19 cellular contexts compared by ENCODE assay signal in the genomic region with DNA sequence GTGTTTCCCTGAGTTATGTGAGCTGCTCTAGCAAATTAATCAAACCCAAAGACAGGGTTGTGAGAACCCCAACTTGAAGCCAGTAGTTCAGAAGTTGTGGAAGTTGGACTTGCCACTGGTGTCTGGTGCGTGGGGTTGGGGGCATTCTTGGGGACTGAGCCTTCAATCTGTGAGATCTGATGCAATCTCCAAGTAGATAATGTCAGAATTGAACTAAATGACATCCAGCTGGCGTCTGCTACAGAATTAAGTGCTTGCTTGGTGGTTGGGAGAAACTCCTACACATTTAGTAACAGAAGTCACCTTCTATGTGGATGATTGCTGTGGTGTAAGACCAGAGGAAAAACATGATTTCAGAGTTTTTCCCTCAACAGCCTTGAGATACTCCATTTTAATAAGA.
A peak's percentile ranks its signal among the peaks of the same experiment; 100 is the strongest.
DNase-seq lines count a peak whose midpoint lies in the region; ATAC-seq, FAIRE-seq and TF ChIP-seq lines count a peak whose summit lies in the region.
"Had no signal": no experiment of that assay in that cellular context is flagged by ENCODE, and none has a peak within 500 bp of the region (broad histone marks: within the 10 kb centered on the region; RNA-seq: fewer than 3 reads in every experiment).

No MANE protein-coding gene starts in this region.

- H3K27ac ChIP-seq in A673 (ENCODE audit: low read depth, low read length, poor library complexity, severe bottlenecking) = peak overlapping the region; percentile 57
- no peak overlapping the region for H3K27ac ChIP-seq in HEK293 (ENCODE audit: extremely low read depth, low read depth, low read length)
- no peak overlapping the region for H3K27ac ChIP-seq in OCI-LY7 (ENCODE audit: low read depth, low read length, poor library complexity, severe bottlenecking)
- peak overlapping the region; percentile 25; the same call in 1 of the 3 replicates for H3K27ac ChIP-seq in K562 (ENCODE audit: extremely low read depth, low read depth, low read length)
- no peak overlapping the region for H3K27ac ChIP-seq in Karpas-422 (ENCODE audit: low read length)
- H3K27ac ChIP-seq: KMS-11 had no signal

- H3K36me3 ChIP-seq in A673 (ENCODE audit: insufficient read depth, low read length, poor library complexity, severe bottlenecking) (no peaks in the 10 kb centered on the region), HEK293 (ENCODE audit: control insufficient read depth in 2 of 2, insufficient read depth in 1 of 2, low read length in 2 of 2) (no peaks in the 10 kb centered on the region), OCI-LY7 (ENCODE audit: insufficient read depth, low read length) (no peaks in the 10 kb centered on the region), K562 (ENCODE audit: control insufficient read depth, insufficient read depth, low read length) (no peaks in the 10 kb centered on the region), Karpas-422 (ENCODE audit: insufficient read depth, low read length) (no peaks in the 10 kb centered on the region)
- H3K36me3 ChIP-seq: MG63 had no signal

- peak; percentile 26 for FAIRE-seq in K562 (lab: Jason Lieb, UNC)
- FAIRE-seq: GM12892 had no signal

- H3K9me3 ChIP-seq in A673 (ENCODE audit: low read depth, low read length, poor library complexity, severe bottlenecking) (no peaks in the 10 kb centered on the region), HEK293 (ENCODE audit: control insufficient read depth, insufficient read depth, low read depth, low read length) (no peaks in the 10 kb centered on the region), OCI-LY7 (ENCODE audit: low read length) (no peaks in the 10 kb centered on the region), K562 (replicated peaks; ENCODE audit: control insufficient read depth, insufficient read depth, low read depth, low read length) (no peaks in the 10 kb centered on the region), Karpas-422 (ENCODE audit: low read length) (no peaks in the 10 kb centered on the region)
- H3K9me3 ChIP-seq: Caco-2, MG63 had no signal

- no TSS peak for BruUV-seq in A673 (replicated peaks; lab: Mats Ljungman, UMichigan)
- BruUV-seq in OCI-LY7 (replicated peaks; lab: Mats Ljungman, UMichigan) = no TSS peak
- no TSS peak for BruUV-seq in K562 (replicated peaks; lab: Mats Ljungman, UMichigan)

- H3K4me3 ChIP-seq in A673 (ENCODE audit: low read depth, low read length, poor library complexity, severe bottlenecking) (no peak overlapping the region), HEK293 (ENCODE audit: low read depth, low read length) (no peak overlapping the region), OCI-LY7 (ENCODE audit: low read depth, low read length, poor library complexity, severe bottlenecking) (no peak overlapping the region), K562 (no peak overlapping the region), Karpas-422 (ENCODE audit: low read length) (no peak overlapping the region)
- H3K4me3 ChIP-seq: MG63 had no signal

- H3K27me3 ChIP-seq in A673 (replicated peaks; ENCODE audit: insufficient read depth, low read depth, low read length, poor library complexity) (no peaks in the 10 kb centered on the region), K562 (ENCODE audit: control insufficient read depth in 2 of 2, insufficient read depth in 2 of 2, low read length in 2 of 2) (no peaks in the 10 kb centered on the region), Karpas-422 (ENCODE audit: low read length) (no peaks in the 10 kb centered on the region)
- H3K27me3 ChIP-seq: MG63 had no signal

- TF ChIP-seq RAD21 in K562 (CRISPR knock-in tag; conservative IDR thresholded peaks at IDR 0.05 in 1 of 2, IDR thresholded peaks at IDR 0.05 in 1 of 2) = no peak

- ATAC-seq in K562 (no peak), HG02884 (IDR thresholded peaks at IDR 0.05; ENCODE audit: unreplicated experiment) (no peak)

- H3K4me2 ChIP-seq in OCI-LY7 (ENCODE audit: low read length) (no peak overlapping the region), K562 (ENCODE audit: insufficient read depth, low read length) (no peak overlapping the region), Karpas-422 (ENCODE audit: low read depth, low read length, poor library complexity, severe bottlenecking) (no peak overlapping the region)
- H3K4me2 ChIP-seq: KMS-11 had no signal

- no peaks in the 10 kb centered on the region for H4K20me1 ChIP-seq in OCI-LY7 (ENCODE audit: insufficient read depth, low read length)
- no peaks in the 10 kb centered on the region for H4K20me1 ChIP-seq in K562 (replicated peaks; ENCODE audit: control insufficient read depth, insufficient read depth, low read length)
- H4K20me1 ChIP-seq in Karpas-422 (ENCODE audit: insufficient read depth, low read depth, low read length) = no peaks in the 10 kb centered on the region

- H2AFZ ChIP-seq in OCI-LY7 (ENCODE audit: low read length) (0 out of 2 replicates have a peak overlapping the region, but pooled peaks have one; percentile 37), K562 (ENCODE audit: low read depth, low read length) (no peak overlapping the region), Karpas-422 (ENCODE audit: low read length) (no peak overlapping the region)

- no peak for TF ChIP-seq EP300 in K562 (IDR thresholded peaks at IDR 0.05; ENCODE audit: low read length)

- intact Hi-C loops in A673 (cut with micrococcal nuclease; ENCODE audit: unreplicated experiment) = no loop called here
- intact Hi-C loops in OCI-LY7 (cut with micrococcal nuclease; ENCODE audit: unreplicated experiment) = no loop called here
- intact Hi-C loops in K562 (cut with micrococcal nuclease) = no loop called here

- in situ Hi-C loops in K562 (cut with MboI) = no loop called here

- no peaks in the 10 kb centered on the region for H3K9me1 ChIP-seq in K562 (ENCODE audit: control insufficient read depth, insufficient read depth, low read length)

- H3K4me1 ChIP-seq in A673 (ENCODE audit: insufficient read depth, low read length, poor library complexity, severe bottlenecking) (peaks cover 24% of the 10 kb centered on the region), HEK293 (ENCODE audit: control insufficient read depth, insufficient read depth, low read length) (peaks cover 12% of the 10 kb centered on the region), OCI-LY7 (ENCODE audit: insufficient read depth, low read length, poor library complexity, severe bottlenecking) (peaks cover 20% of the 10 kb centered on the region), K562 (replicated peaks in 1 of 2; ENCODE audit: control insufficient read depth in 2 of 2, insufficient read depth in 2 of 2, low read length in 2 of 2) (peaks cover 0 to 34% of the 10 kb centered on the region in 2 experiments; a peak in 3 of 5 replicates), Karpas-422 (ENCODE audit: low read length) (no peaks in the 10 kb centered on the region)
- H3K4me1 ChIP-seq: Caco-2 had no signal

- CTCF ChIA-PET in A673 (lab: Charles Lee) (no interaction called here), HEK293 (lab: Yijun Ruan, JAX) (no interaction called here), OCI-LY7 (lab: Charles Lee; ENCODE audit: unreplicated experiment) (no interaction called here), K562 (lab: Yijun Ruan, JAX; ENCODE audit: low intra/inter-chr PET ratio) (no interaction called here)

- DNase-seq in A673 (ENCODE audit: low spot score) (peak; percentile 61), OCI-LY7 (ENCODE audit: low spot score) (no peak), K562 (ENCODE audit: extremely low read depth in 1 of 4, low spot score in 3 of 4) (no peak), superior temporal gyrus (ENCODE audit: extremely low spot score) (no peak), Karpas-422 (no peak), anterior cingulate cortex (lab: John Stamatoyannopoulos, UW) (no peak)
- DNase-seq: AML-193, Caco-2, DMS79, GDM1, GOT3, MG63, NCI-H1436 treated with DMSO at 0.1 percent for 48 hours, NCI-H2081, NCI-H345 had no signal

- H3K9ac ChIP-seq in K562 (ENCODE audit: insufficient read depth in 1 of 2, low read depth in 2 of 2, low read length in 2 of 2) (no peak overlapping the region), Karpas-422 (ENCODE audit: low read length) (no peak overlapping the region)
- H3K9ac ChIP-seq: KMS-11 had no signal

- POLR2A ChIA-PET in A673 (lab: Charles Lee; ENCODE audit: low non-redundant PET) (no interaction called here), HEK293 (lab: Yijun Ruan, JAX) (no interaction called here), OCI-LY7 (lab: Charles Lee) (no interaction called here), K562 (lab: Yijun Ruan, JAX) (no interaction called here)

- WGBS in K562 (ENCODE audit: insufficient coverage, low coverage, missing lambda C conversion rate) = 29% methylated on average over 2 of the region's 2 CpGs

- TF ChIP-seq CTCF in A673 (conservative IDR thresholded peaks at IDR 0.05; ENCODE audit: low read depth, low read length) (no peak), HEK293 (tag by site-specific recombination; IDR thresholded peaks at IDR 0.05) (no peak), OCI-LY7 (conservative IDR thresholded peaks at IDR 0.05; ENCODE audit: low read length) (no peak), K562 (IDR thresholded peaks at IDR 0.05 in 2 of 3, conservative IDR thresholded peaks at IDR 0.05 in 1 of 3; ENCODE audit: insufficient read depth in 2 of 3, low read depth in 1 of 3, low read length in 3 of 3) (no peak)

- no peaks in the 10 kb centered on the region for H3K79me2 ChIP-seq in OCI-LY7 (ENCODE audit: insufficient read depth, low read depth, low read length)
- no peaks in the 10 kb centered on the region for H3K79me2 ChIP-seq in K562 (ENCODE audit: control insufficient read depth, insufficient read depth, low read length)
- H3K79me2 ChIP-seq in Karpas-422 (ENCODE audit: low read length) = no peaks in the 10 kb centered on the region

- H3K9me2 ChIP-seq in OCI-LY7 (ENCODE audit: insufficient read depth, low read length) = no peaks in the 10 kb centered on the region
- H3K9me2 ChIP-seq in Karpas-422 (replicated peaks; ENCODE audit: insufficient read depth, low read length) = no peaks in the 10 kb centered on the region

- no peak for TF ChIP-seq POLR2A in K562 (conservative IDR thresholded peaks at IDR 0.05)

TF ChIP-seq in K562, 482 proteins besides CTCF, POLR2A, EP300 and RAD21 (continues in another document):
- TF ChIP-seq CEBPG (CRISPR knock-in tag; IDR thresholded peaks at IDR 0.05) = no peak
- peak; percentile 37 to 63; a peak in 3 of 4 replicates for TF ChIP-seq CEBPG (tag; conservative IDR thresholded peaks at IDR 0.05 in 1 of 2, IDR thresholded peaks at IDR 0.05 in 1 of 2)
- TF ChIP-seq, protein P1, sequence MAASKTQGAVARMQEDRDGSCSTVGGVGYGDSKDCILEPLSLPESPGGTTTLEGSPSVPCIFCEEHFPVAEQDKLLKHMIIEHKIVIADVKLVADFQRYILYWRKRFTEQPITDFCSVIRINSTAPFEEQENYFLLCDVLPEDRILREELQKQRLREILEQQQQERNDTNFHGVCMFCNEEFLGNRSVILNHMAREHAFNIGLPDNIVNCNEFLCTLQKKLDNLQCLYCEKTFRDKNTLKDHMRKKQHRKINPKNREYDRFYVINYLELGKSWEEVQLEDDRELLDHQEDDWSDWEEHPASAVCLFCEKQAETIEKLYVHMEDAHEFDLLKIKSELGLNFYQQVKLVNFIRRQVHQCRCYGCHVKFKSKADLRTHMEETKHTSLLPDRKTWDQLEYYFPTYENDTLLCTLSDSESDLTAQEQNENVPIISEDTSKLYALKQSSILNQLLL (CRISPR knock-in tag; IDR thresholded peaks at IDR 0.05; ENCODE audit: borderline replicate concordance) = no peak

Comparison
In these comparisons a context has a peak if more than half of its experiments do, and no peak if none do; other contexts are left out.
1. H3K27ac ChIP-seq: peak in A673 (single experiment) and K562 (single experiment); none in HEK293 (single experiment), OCI-LY7 (single experiment) and Karpas-422 (single experiment).